ENCODE assay signal across 20 cellular contexts in genomic region chr11:14075679-14076078, GRCh38.
A peak's percentile ranks its signal among the peaks of the same experiment; 100 is the strongest.
DNase-seq lines count a peak whose midpoint lies in the region; ATAC-seq and TF ChIP-seq lines count a peak whose summit lies in the region.
"Had no signal": no experiment of that assay in that cellular context is flagged by ENCODE, and none has a peak within 500 bp of the region (broad histone marks: within the 10 kb centered on the region; RNA-seq: fewer than 3 reads in every experiment).

No MANE protein-coding gene starts in this region.

- H4K20me1 ChIP-seq in Loucy (ENCODE audit: insufficient read depth, low read length, poor library complexity, severe bottlenecking) (no peaks in the 10 kb centered on the region), smooth muscle cell (ENCODE audit: low read depth) (no peaks in the 10 kb centered on the region)
- H4K20me1 ChIP-seq: BLaER1 treated with 17β-estradiol and CSF1 and Interleukin-3, amounts not matched to agents 10 nM and 100 nM had no signal

- H3K79me2 ChIP-seq in Loucy (ENCODE audit: insufficient read depth, low read length): no peaks in the 10 kb centered on the region
- H3K79me2 ChIP-seq in smooth muscle cell (ENCODE audit: low read depth): no peaks in the 10 kb centered on the region

- H3K36me3 ChIP-seq in Loucy (ENCODE audit: insufficient read depth, low read length): no peaks in the 10 kb centered on the region
- H3K36me3 ChIP-seq in smooth muscle cell (ENCODE audit: low read depth): no peaks in the 10 kb centered on the region
- H3K36me3 ChIP-seq: BLaER1 treated with 17β-estradiol and CSF1 and Interleukin-3, amounts not matched to agents 10 nM and 100 nM; ovary; SJCRH30 had no signal

- peak overlapping the region; percentile 48 for H3K4me3 ChIP-seq in Loucy (ENCODE audit: low read length, poor library complexity, severe bottlenecking)
- no peak overlapping the region for H3K4me3 ChIP-seq in smooth muscle cell
- H3K4me3 ChIP-seq: BLaER1 treated with 17β-estradiol and CSF1 and Interleukin-3, amounts not matched to agents 10 nM and 100 nM; ovary; SJCRH30 had no signal

- H3K4me2 ChIP-seq in Loucy (ENCODE audit: low read depth, low read length, poor library complexity, severe bottlenecking) (peak overlapping the region; percentile 65), smooth muscle cell (peak overlapping the region; percentile 20)
- H3K4me2 ChIP-seq: BLaER1 treated with 17β-estradiol and CSF1 and Interleukin-3, amounts not matched to agents 10 nM and 100 nM had no signal

- H3K9me3 ChIP-seq in Loucy (ENCODE audit: insufficient read depth, low read depth, low read length) (no peaks in the 10 kb centered on the region), smooth muscle cell (replicated peaks; ENCODE audit: low read depth) (no peaks in the 10 kb centered on the region)
- H3K9me3 ChIP-seq: BLaER1 treated with 17β-estradiol and CSF1 and Interleukin-3, amounts not matched to agents 10 nM and 100 nM; ovary; SJCRH30 had no signal

- no peaks in the 10 kb centered on the region for H3K36me3 Mint-ChIP-seq in activated T-cell treated with anti-CD3 and anti-CD28 coated beads, Interleukin-2, amount 50 U/mL, for 4 hours (ENCODE audit: insufficient read depth)
- H3K36me3 Mint-ChIP-seq in activated naive CD8-positive, alpha-beta T cell treated with anti-CD3 and anti-CD28 coated beads, Interleukin-2, amount 10 ng/mL, durations not matched to agents 7 days and 5 days: no peaks in the 10 kb centered on the region
- H3K36me3 Mint-ChIP-seq: naive B cell had no signal

- H3K27ac ChIP-seq in smooth muscle cell (ENCODE audit: low read depth): peak overlapping the region; percentile 40
- no peak overlapping the region for H3K27ac ChIP-seq in caudate nucleus (ENCODE audit: low read depth, low read length)
- H3K27ac ChIP-seq: BLaER1 treated with 17β-estradiol and CSF1 and Interleukin-3, amounts not matched to agents 10 nM and 100 nM; foreskin keratinocyte; ovary; SJCRH30 had no signal

- 94% methylated on average over 2 of the region's 2 CpGs for WGBS in smooth muscle cell (ENCODE audit: low lambda C conversion rate)

- TF ChIP-seq CTCF in Loucy (conservative IDR thresholded peaks at IDR 0.05; ENCODE audit: low read length) (no peak), smooth muscle cell (IDR thresholded peaks at IDR 0.05; ENCODE audit: borderline replicate concordance, insufficient read depth, poor library complexity, severe bottlenecking) (no peak)

- H3K9me3 Mint-ChIP-seq in activated T-cell treated with anti-CD3 and anti-CD28 coated beads, Interleukin-2, amount 50 U/mL, for 4 hours: no peaks in the 10 kb centered on the region
- H3K9me3 Mint-ChIP-seq in activated naive CD8-positive, alpha-beta T cell treated with anti-CD3 and anti-CD28 coated beads, Interleukin-2, amount 10 ng/mL, durations not matched to agents 7 days and 5 days: no peaks in the 10 kb centered on the region
- H3K9me3 Mint-ChIP-seq: naive B cell had no signal

- H3K27me3 ChIP-seq in Loucy (ENCODE audit: insufficient read depth, low read length, poor library complexity, severe bottlenecking): no peaks in the 10 kb centered on the region
- H3K27me3 ChIP-seq in smooth muscle cell (ENCODE audit: low read depth): no peaks in the 10 kb centered on the region
- H3K27me3 ChIP-seq: BLaER1 treated with 17β-estradiol and CSF1 and Interleukin-3, amounts not matched to agents 10 nM and 100 nM; ovary; SJCRH30 had no signal

- POLR2A ChIA-PET in activated naive CD8-positive, alpha-beta T cell treated with anti-CD3 and anti-CD28 coated beads, Interleukin-2, amount 10 ng/mL, durations not matched to agents 7 days and 5 days (lab: Charles Lee): interaction anchor here (1.1 kb wide), 1 partner anchor 8 kb away, joined by 4 read pairs; no protein-coding TSS in a partner anchor

- H2AFZ ChIP-seq in Loucy (ENCODE audit: low read length) (no peak overlapping the region), smooth muscle cell (ENCODE audit: low read depth) (no peak overlapping the region)

- no peaks in the 10 kb centered on the region for H3K9me2 ChIP-seq in Loucy (replicated peaks; ENCODE audit: low read depth, low read length)

- H3K27ac Mint-ChIP-seq in activated naive CD8-positive, alpha-beta T cell treated with anti-CD3 and anti-CD28 coated beads, Interleukin-2, amount 10 ng/mL, durations not matched to agents 7 days and 5 days: peak overlapping the region; percentile 62

- H3F3A ChIP-seq in Loucy (ENCODE audit: low read depth): no peaks in the 10 kb centered on the region
- H3F3A ChIP-seq in smooth muscle cell (ENCODE audit: low read depth): peaks cover 11% of the 10 kb centered on the region

- H3K9ac ChIP-seq in Loucy (ENCODE audit: low read depth, low read length, poor library complexity, severe bottlenecking) (peak overlapping the region; percentile 23), smooth muscle cell (ENCODE audit: low read depth) (no peak overlapping the region)
- H3K9ac ChIP-seq: BLaER1 treated with 17β-estradiol and CSF1 and Interleukin-3, amounts not matched to agents 10 nM and 100 nM had no signal

- no peak for ATAC-seq in activated T-cell treated with anti-CD3 and anti-CD28 coated beads, Interleukin-2, amount 50 U/mL, for 4 hours
- ATAC-seq in activated naive CD8-positive, alpha-beta T cell treated with anti-CD3 and anti-CD28 coated beads, Interleukin-2, amount 10 ng/mL, durations not matched to agents 7 days and 5 days (ENCODE audit: low read depth): no peak
- ATAC-seq: right cardiac atrium had no signal

- DNase-seq in activated T-cell treated with anti-CD3 and anti-CD28 coated beads, Interleukin-2, amount 50 U/mL, for 4 hours: no peak
- DNase-seq in activated T-cell treated with anti-CD3 and anti-CD28 coated beads, Interleukin-2, amount 50 U/mL, for 48 hours: no peak
- no peak for DNase-seq in activated naive CD8-positive, alpha-beta T cell treated with anti-CD3 and anti-CD28 coated beads, Interleukin-2, amount 10 ng/mL, durations not matched to agents 7 days and 5 days
- DNase-seq in smooth muscle cell (lab: John Stamatoyannopoulos, UW; ENCODE audit: unreplicated experiment) (no peak), activated gamma-delta T cell treated with Interleukin-2 at 50 U/mL for 16 hours (no peak), caudate nucleus (lab: John Stamatoyannopoulos, UW) (no peak)
- DNase-seq: erythroblast, GOT3, mesenchymal stem cell, naive B cell, NCI-H1092 treated with DMSO at 0.1 percent for 48 hours, NCI-H2081, NCI-H446 treated with DMSO at 0.1 percent for 48 hours, ovary, right cardiac atrium, SJCRH30, substantia nigra had no signal

- peak overlapping the region; percentile 74 for H3K4me3 Mint-ChIP-seq in activated T-cell treated with anti-CD3 and anti-CD28 coated beads, Interleukin-2, amount 50 U/mL, for 4 hours
- peak overlapping the region; percentile 61 for H3K4me3 Mint-ChIP-seq in activated naive CD8-positive, alpha-beta T cell treated with anti-CD3 and anti-CD28 coated beads, Interleukin-2, amount 10 ng/mL, durations not matched to agents 7 days and 5 days
- H3K4me3 Mint-ChIP-seq: naive B cell had no signal

- peaks cover 59% of the 10 kb centered on the region for H3K4me1 Mint-ChIP-seq in activated T-cell treated with anti-CD3 and anti-CD28 coated beads, Interleukin-2, amount 50 U/mL, for 4 hours (ENCODE audit: low read depth)
- H3K4me1 Mint-ChIP-seq in activated naive CD8-positive, alpha-beta T cell treated with anti-CD3 and anti-CD28 coated beads, Interleukin-2, amount 10 ng/mL, durations not matched to agents 7 days and 5 days: peaks cover 49% of the 10 kb centered on the region

- H3K4me1 ChIP-seq in Loucy (ENCODE audit: insufficient read depth, low read length, poor library complexity, severe bottlenecking) (peaks cover 67% of the 10 kb centered on the region), smooth muscle cell (ENCODE audit: low read depth) (peaks cover 40% of the 10 kb centered on the region)
- H3K4me1 ChIP-seq: foreskin keratinocyte, SJCRH30 had no signal

- H3K27me3 Mint-ChIP-seq in activated T-cell treated with anti-CD3 and anti-CD28 coated beads, Interleukin-2, amount 50 U/mL, for 4 hours (ENCODE audit: low read depth): no peaks in the 10 kb centered on the region
- peaks cover 2% of the 10 kb centered on the region for H3K27me3 Mint-ChIP-seq in activated naive CD8-positive, alpha-beta T cell treated with anti-CD3 and anti-CD28 coated beads, Interleukin-2, amount 10 ng/mL, durations not matched to agents 7 days and 5 days
- H3K27me3 Mint-ChIP-seq: naive B cell had no signal
